In genomic region chr18:3585656-3586509, GRCh38 we compare ENCODE assay signal across 8 cellular contexts.
DNase-seq lines count a peak whose midpoint lies in the region; ATAC-seq and TF ChIP-seq lines count a peak whose summit lies in the region.

No MANE protein-coding gene starts in this region.

- H3K4me1 Mint-ChIP-seq in activated B cell treated with CpG ODN at 0.5 μM for 24 hours, result peaks cover 53% of the 10 kb centered on the region
- H3K4me1 Mint-ChIP-seq in central memory CD8-positive, alpha-beta T cell, result peaks cover 14% of the 10 kb centered on the region

- no peaks in the 10 kb centered on the region for H3K9me3 Mint-ChIP-seq in activated B cell treated with CpG ODN at 0.5 μM for 24 hours
- no peaks in the 10 kb centered on the region for H3K9me3 Mint-ChIP-seq in central memory CD8-positive, alpha-beta T cell

- POLR2A ChIA-PET in activated B cell treated with CpG ODN at 0.5 μM for 24 hours (lab: Charles Lee), result interaction anchor here (0.5 to 5.4 kb wide), 26 partner anchors 10 to 619 kb away, joined by 3 to 200 read pairs (median 7); partner anchors contain the start of genes MYL12B and TGIF1

- intact Hi-C loops in activated B cell treated with CpG ODN at 0.5 μM for 24 hours (cut with micrococcal nuclease), result loop anchor here (1.0 to 5.0 kb wide), 13 partner anchors 8 to 739 kb away; partner anchors contain the start of genes EMILIN2 and MYL12A

- peak overlapping the region; percentile 74 for H3K4me3 Mint-ChIP-seq in activated B cell treated with CpG ODN at 0.5 μM for 24 hours
- no peak overlapping the region for H3K4me3 Mint-ChIP-seq in central memory CD8-positive, alpha-beta T cell

- peak; percentile 75 for DNase-seq in ACHN
- DNase-seq in NCI-H345 (lab: John Stamatoyannopoulos, UW), result peak; percentile 88
- DNase-seq in activated B cell treated with CpG ODN at 0.5 μM for 24 hours, result peak; percentile 40
- DNase-seq in central memory CD8-positive, alpha-beta T cell (ENCODE audit: low spot score in 2 of 2), result peak; percentile 46 to 48
- DNase-seq in kidney tubule cell (ENCODE audit: low spot score), result peak; percentile 90
- DNase-seq in stimulated activated CD4-positive, alpha-beta T cell treated with anti-CD3 and anti-CD28 coated beads, TNF-alpha, amount 100 ng/mL, for 24 hours (ENCODE audit: low read depth in 3 of 3), result peak in 2 of 3 experiments; percentile 31 to 69

- peak overlapping the region; percentile 96 for H3K27ac Mint-ChIP-seq in activated B cell treated with CpG ODN at 0.5 μM for 24 hours
- H3K27ac Mint-ChIP-seq in central memory CD8-positive, alpha-beta T cell (ENCODE audit: low read depth), result no peak overlapping the region

- no peaks in the 10 kb centered on the region for H3K27me3 Mint-ChIP-seq in activated B cell treated with CpG ODN at 0.5 μM for 24 hours
- no peaks in the 10 kb centered on the region for H3K27me3 Mint-ChIP-seq in central memory CD8-positive, alpha-beta T cell

- no peak for TF ChIP-seq CTCF in activated B cell treated with CpG ODN at 0.5 μM for 24 hours (IDR thresholded peaks at IDR 0.05)

- H3K36me3 Mint-ChIP-seq in activated B cell treated with CpG ODN at 0.5 μM for 24 hours (ENCODE audit: low read depth), result peaks cover 3% of the 10 kb centered on the region
- H3K36me3 Mint-ChIP-seq in central memory CD8-positive, alpha-beta T cell (ENCODE audit: insufficient read depth), result peaks cover 5% of the 10 kb centered on the region

- CTCF ChIA-PET in activated B cell treated with CpG ODN at 0.5 μM for 24 hours (lab: Charles Lee), result interaction anchor here (0.6 to 3.7 kb wide), 24 partner anchors 9 to 307 kb away, joined by 3 to 53 read pairs (median 4); no protein-coding TSS in a partner anchor

- peak; percentile 3 for ATAC-seq in GM18517 (IDR thresholded peaks at IDR 0.05; ENCODE audit: unreplicated experiment)
- peak; percentile 38 for ATAC-seq in HG03175 (IDR thresholded peaks at IDR 0.05; ENCODE audit: unreplicated experiment)
- ATAC-seq in activated B cell treated with CpG ODN at 0.5 μM for 24 hours (ENCODE audit: low read depth), result peak; percentile 45
- ATAC-seq in central memory CD8-positive, alpha-beta T cell (replicated peaks; ENCODE audit: extremely low read depth, poor library complexity, severe bottlenecking), result peak; percentile 72

- in situ Hi-C loops in ACHN (cut with HindIII; ENCODE audit: low pct_ligation_motif_present, low pct_unique_long_range_greater_than_20kb, low sequenced_read_pairs), result no loop called here

Comparison
In these comparisons a context has a peak if more than half of its experiments do, and no peak if none do; other contexts are left out.
1. Peak in every context shown above with its lines: DNase-seq and ATAC-seq.
2. DNase-seq: peak in every context shown above with its lines; median percentile 90 in kidney tubule cell; 88 in NCI-H345; 75 in ACHN; 50 in stimulated activated CD4-positive, alpha-beta T cell treated with anti-CD3 and anti-CD28 coated beads, TNF-alpha, amount 100 ng/mL, for 24 hours; 47 in central memory CD8-positive, alpha-beta T cell; 40 in activated B cell treated with CpG ODN at 0.5 μM for 24 hours.
3. ATAC-seq: peak in every context shown above with its lines; median percentile 72 in central memory CD8-positive, alpha-beta T cell; 45 in activated B cell treated with CpG ODN at 0.5 μM for 24 hours; 38 in HG03175; 3 in GM18517.